In the genomic region with DNA sequence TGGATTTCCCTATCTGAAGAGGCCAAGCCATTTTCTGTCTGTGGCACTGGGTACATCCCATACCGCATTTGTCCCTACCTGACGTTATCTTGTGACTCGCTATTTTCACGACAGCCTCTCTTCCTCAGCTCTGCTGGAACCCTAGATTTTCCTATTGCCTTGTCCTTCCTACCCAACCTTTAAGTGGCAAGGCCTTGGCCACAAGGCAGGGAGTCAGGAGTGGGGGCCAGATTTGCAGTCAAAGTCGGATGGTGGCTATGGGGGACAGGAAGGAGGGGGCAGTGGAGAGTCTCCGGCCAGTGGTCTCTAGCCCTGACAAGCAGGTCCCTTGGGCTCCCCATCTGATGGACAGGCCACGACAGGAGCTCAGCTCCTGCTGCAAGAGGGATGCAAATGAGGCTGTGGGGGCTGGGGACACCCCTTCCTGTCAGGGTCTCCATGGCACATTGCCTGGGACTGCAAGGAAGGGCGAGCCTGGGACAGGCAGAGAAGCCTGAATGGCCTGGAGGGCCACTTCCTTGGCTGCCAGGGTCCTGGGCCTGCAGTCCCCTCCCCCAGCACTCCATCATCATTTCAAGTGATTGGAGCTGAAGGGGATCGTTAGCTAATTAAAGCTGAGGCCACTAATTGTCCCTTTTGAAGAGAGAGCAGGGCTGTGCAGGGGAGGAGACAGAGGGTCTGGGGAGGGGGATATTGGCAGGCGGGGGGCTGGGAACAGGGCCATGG, we compare ENCODE assay signal across 27 cellular contexts. TPM values are rescaled to one million over a fixed set of nuclear protein-coding genes. Genes with fewer than 3 reads are reported as not detected.
DNase-seq lines count a peak whose midpoint lies in the region; ATAC-seq and TF ChIP-seq lines count a peak whose summit lies in the region.
"Had no signal": no experiment of that assay in that cellular context is flagged by ENCODE, and none has a peak within 500 bp of the region (broad histone marks: within the 10 kb centered on the region; RNA-seq: fewer than 3 reads in every experiment).

No MANE protein-coding gene starts in this region.

- H3K27ac ChIP-seq in heart right ventricle (no peak overlapping the region), RWPE2 (ENCODE audit: poor library complexity, severe bottlenecking) (no peak overlapping the region), lower lobe of right lung (no peak overlapping the region), aorta (ENCODE audit: low read depth in 1 of 2, low read length in 2 of 2) (no peak overlapping the region)
- H3K27ac ChIP-seq: 22Rv1; BLaER1 treated with 17β-estradiol and CSF1 and Interleukin-3, amounts not matched to agents 10 nM and 100 nM had no signal

- H3K9me3 ChIP-seq in heart right ventricle = no peaks in the 10 kb centered on the region
- no peaks in the 10 kb centered on the region for H3K9me3 ChIP-seq in RWPE2 (ENCODE audit: severe bottlenecking)
- no peaks in the 10 kb centered on the region for H3K9me3 ChIP-seq in lower lobe of right lung
- H3K9me3 ChIP-seq in aorta (ENCODE audit: control insufficient read depth, low read length) = no peaks in the 10 kb centered on the region
- H3K9me3 ChIP-seq: BLaER1 treated with 17β-estradiol and CSF1 and Interleukin-3, amounts not matched to agents 10 nM and 100 nM; Caco-2 had no signal

- H3K4me1 ChIP-seq in heart right ventricle (no peaks in the 10 kb centered on the region), RWPE2 (ENCODE audit: insufficient read depth, poor library complexity, severe bottlenecking) (no peaks in the 10 kb centered on the region), lower lobe of right lung (no peaks in the 10 kb centered on the region), aorta (ENCODE audit: control insufficient read depth in 1 of 2, insufficient read depth in 2 of 2, low read length in 2 of 2) (no peaks in the 10 kb centered on the region)
- H3K4me1 ChIP-seq: BLaER1 treated with 17β-estradiol and CSF1 and Interleukin-3, amounts not matched to agents 10 nM and 100 nM; Caco-2 had no signal

- TF ChIP-seq CTCF in heart right ventricle (IDR thresholded peaks at IDR 0.05) = no peak
- TF ChIP-seq CTCF in RWPE2 (IDR thresholded peaks at IDR 0.05; ENCODE audit: poor library complexity, severe bottlenecking) = no peak
- TF ChIP-seq CTCF in lower lobe of right lung (IDR thresholded peaks at IDR 0.05) = no peak

- H3K27me3 ChIP-seq in heart right ventricle (peaks cover 0 to 20% (median 8%) of the 10 kb centered on the region in 7 donors), RWPE2 (ENCODE audit: insufficient read depth, poor library complexity, severe bottlenecking) (peaks cover 5% of the 10 kb centered on the region), lower lobe of right lung (ENCODE audit: low read depth) (peaks cover 15% of the 10 kb centered on the region), aorta (ENCODE audit: control insufficient read depth in 1 of 2, insufficient read depth in 2 of 2, low read length in 1 of 2) (no peaks in the 10 kb centered on the region)

- no peaks in the 10 kb centered on the region for H3K36me3 ChIP-seq in heart right ventricle
- H3K36me3 ChIP-seq in RWPE2 (ENCODE audit: low read depth) = no peaks in the 10 kb centered on the region
- no peaks in the 10 kb centered on the region for H3K36me3 ChIP-seq in lower lobe of right lung
- H3K36me3 ChIP-seq in aorta (ENCODE audit: control insufficient read depth in 1 of 2, insufficient read depth in 2 of 2, low read length in 1 of 2) = no peaks in the 10 kb centered on the region
- H3K36me3 ChIP-seq: BLaER1 treated with 17β-estradiol and CSF1 and Interleukin-3, amounts not matched to agents 10 nM and 100 nM had no signal

- intact Hi-C loops in Right ventricle myocardium inferior (cut with DNase I) = no loop called here
- intact Hi-C loops in heart right ventricle (cut with DNase I) = no loop called here
- intact Hi-C loops in lower lobe of right lung (cut with DNase I) = no loop called here
- intact Hi-C loops in aorta (cut with DNase I) = no loop called here

- no peak overlapping the region for H3K4me3 ChIP-seq in heart right ventricle
- no peak overlapping the region for H3K4me3 ChIP-seq in RWPE2 (ENCODE audit: severe bottlenecking)
- H3K4me3 ChIP-seq in lower lobe of right lung = no peak overlapping the region
- H3K4me3 ChIP-seq in aorta (ENCODE audit: low read length in 2 of 2) = no peak overlapping the region
- H3K4me3 ChIP-seq: BLaER1 treated with 17β-estradiol and CSF1 and Interleukin-3, amounts not matched to agents 10 nM and 100 nM; GM12878 had no signal

- ATAC-seq in Right ventricle myocardium inferior (no peak), heart right ventricle (no peak), RWPE2 (ENCODE audit: low read depth) (no peak), lower lobe of right lung (no peak), aorta (ENCODE audit: low FRiP score) (no peak), GM19328 (IDR thresholded peaks at IDR 0.05; ENCODE audit: unreplicated experiment) (no peak)
- ATAC-seq: GM12878 had no signal

- 77% methylated on average over 10 of the region's 10 CpGs for WGBS in heart right ventricle, 2 donors
- WGBS in aorta, 2 donors = 82 to 87% methylated on average over 10 of the region's 10 CpGs

- peak; percentile 4 for DNase-seq in Right ventricle myocardium inferior (ENCODE audit: missing footprints)
- no peak for DNase-seq in heart right ventricle
- DNase-seq in RWPE2 (ENCODE audit: low spot score) = peak; percentile 42
- peak; percentile 33 for DNase-seq in lower lobe of right lung
- peak; percentile 19 to 55 for DNase-seq in aorta
- no peak for DNase-seq in cerebellar cortex (ENCODE audit: low spot score)
- no peak for DNase-seq in NCI-H82 treated with DMSO at 0.1 percent for 48 hours (lab: John Stamatoyannopoulos, UW; ENCODE audit: unreplicated experiment)
- DNase-seq: ACHN; Caco-2; CD4-positive, alpha-beta memory T cell; DMS 273 treated with DMSO at 0.1 percent for 48 hours; DMS79 treated with DMSO at 0.1 percent for 48 hours; Kasumi-1; NCI-H1694; NCI-H2081; NCI-H2171; NCI-H345; NCI-H524; NCI-H82; SHP77 had no signal

RNA-seq across cellular contexts. Expression of a gene that starts 6.2 kb away (rescaled TPM):
- total RNA-seq in Right ventricle myocardium inferior (not detected), heart right ventricle (under 1 TPM in 3 of 10 donors, not detected in 7; 0.23 to 0.46 (median 0.31) TPM), lower lobe of right lung (1.0 TPM), aorta (1 to 10 TPM; 2.1 to 7.2 TPM)
- polyA plus RNA-seq in heart right ventricle (1 to 10 TPM in 1 of 2 donors, not detected in 1; 1.5 TPM), aorta (not detected)
- total RNA-seq: CD4-positive, alpha-beta memory T cell; GM12878; MCF 10A; OCI-LY7 had no signal
- polyA plus RNA-seq: CD4-positive, alpha-beta memory T cell; GM12878 had no signal

RNA-seq across cellular contexts. Expression of a gene that starts 26.3 kb away (rescaled TPM):
- total RNA-seq in Right ventricle myocardium inferior (0.11 TPM), heart right ventricle (under 1 TPM in 3 of 10 donors, not detected in 7; 0.12 to 0.35 (median 0.23) TPM), lower lobe of right lung (not detected), aorta (not detected)
- polyA plus RNA-seq in heart right ventricle (under 1 TPM in 1 of 2 donors, not detected in 1; 0.15 TPM), aorta (not detected)
- total RNA-seq: Caco-2; CD4-positive, alpha-beta memory T cell; GM12878; H1; MCF 10A; OCI-LY7 had no signal
- polyA plus RNA-seq: CD4-positive, alpha-beta memory T cell; GM12878 had no signal

RNA-seq across cellular contexts. Expression of a gene that starts 32.1 kb away (rescaled TPM):
- total RNA-seq in Right ventricle myocardium inferior (not detected), heart right ventricle (under 1 TPM in 3 of 10 donors, not detected in 7; 0.12 to 0.57 (median 0.21) TPM), lower lobe of right lung (not detected), aorta (not detected)
- polyA plus RNA-seq in heart right ventricle (under 1 TPM in 1 of 2 donors, not detected in 1; 0.03 TPM), aorta (not detected)
- total RNA-seq: Caco-2; CD4-positive, alpha-beta memory T cell; GM12878; H1; MCF 10A; OCI-LY7 had no signal
- polyA plus RNA-seq: CD4-positive, alpha-beta memory T cell; GM12878 had no signal

RNA-seq across cellular contexts. Expression of a gene that starts 37.9 kb away (rescaled TPM):
- total RNA-seq in Right ventricle myocardium inferior = not detected
- not detected for total RNA-seq in heart right ventricle
- not detected for polyA plus RNA-seq in heart right ventricle
- total RNA-seq in lower lobe of right lung = not detected
- total RNA-seq in aorta = not detected
- polyA plus RNA-seq in aorta = 10 to 100 TPM in 1 of 2 donors, under 1 TPM in 1; 0.18 to 19.9 TPM
- total RNA-seq: CD4-positive, alpha-beta memory T cell; GM12878; H1; MCF 10A; OCI-LY7 had no signal
- polyA plus RNA-seq: CD4-positive, alpha-beta memory T cell; GM12878; H1 had no signal

RNA-seq across cellular contexts. Expression of a gene that starts 45.6 kb away (rescaled TPM):
- total RNA-seq in Right ventricle myocardium inferior (not detected), heart right ventricle (not detected), lower lobe of right lung (not detected), aorta (not detected)
- polyA plus RNA-seq in heart right ventricle (not detected), aorta (not detected)
- total RNA-seq: Caco-2; CD4-positive, alpha-beta memory T cell; GM12878; H1; MCF 10A; OCI-LY7 had no signal
- polyA plus RNA-seq: CD4-positive, alpha-beta memory T cell had no signal

Comparison
In these comparisons a context has a peak if more than half of its experiments do, and no peak if none do; other contexts are left out.
1. DNase-seq: peak in Right ventricle myocardium inferior (single experiment), RWPE2 (single experiment), lower lobe of right lung (single experiment) and aorta (2 of 2); none in heart right ventricle (0 of 2), cerebellar cortex (single experiment) and NCI-H82 treated with DMSO at 0.1 percent for 48 hours (single experiment).